ENCODE assay signal across 25 cellular contexts in the genomic region with DNA sequence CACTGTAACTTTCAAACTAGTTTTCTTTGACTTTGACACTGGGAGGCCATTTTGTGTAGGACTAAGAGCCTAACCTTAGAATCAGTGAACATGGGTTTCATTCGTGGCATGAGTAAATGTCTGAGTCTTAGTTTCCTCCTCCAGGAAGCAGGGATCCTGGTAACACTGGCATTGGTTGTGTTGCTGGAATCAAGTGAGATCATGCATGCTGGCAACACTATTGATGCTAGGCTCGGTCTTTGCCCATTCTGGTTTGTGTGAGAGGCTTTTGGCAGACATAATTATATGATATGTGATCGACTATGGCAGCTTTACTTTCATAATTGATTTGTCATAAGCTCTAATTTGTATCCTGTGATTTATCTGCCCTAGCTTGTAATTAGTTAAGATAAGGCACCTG. TPM values are rescaled to one million over a fixed set of nuclear protein-coding genes. Genes with fewer than 3 reads are reported as not detected.
A peak's percentile ranks its signal among the peaks of the same experiment; 100 is the strongest.
DNase-seq lines count a peak whose midpoint lies in the region; ATAC-seq and TF ChIP-seq lines count a peak whose summit lies in the region.
"Had no signal": no experiment of that assay in that cellular context is flagged by ENCODE, and none has a peak within 500 bp of the region (broad histone marks: within the 10 kb centered on the region; RNA-seq: fewer than 3 reads in every experiment).

No MANE protein-coding gene starts in this region.

- no peaks in the 10 kb centered on the region for H3K36me3 ChIP-seq in Loucy (ENCODE audit: insufficient read depth, low read length)
- H3K36me3 ChIP-seq in fibroblast of lung (ENCODE audit: control insufficient read depth, insufficient read depth, low read length) = no peaks in the 10 kb centered on the region
- H3K36me3 ChIP-seq in thyroid gland = no peaks in the 10 kb centered on the region
- H3K36me3 ChIP-seq: lower lobe of right lung, WERI-Rb-1 had no signal

- CTCF ChIA-PET in Calu3 (lab: Charles Lee) = no interaction called here

- no peaks in the 10 kb centered on the region for H3K27me3 ChIP-seq in Loucy (ENCODE audit: insufficient read depth, low read length, poor library complexity, severe bottlenecking)
- no peaks in the 10 kb centered on the region for H3K27me3 ChIP-seq in fibroblast of lung (ENCODE audit: control insufficient read depth, insufficient read depth, low read length)
- no peaks in the 10 kb centered on the region for H3K27me3 ChIP-seq in thyroid gland

- no peaks in the 10 kb centered on the region for H3K27me3 Mint-ChIP-seq in Calu3 (ENCODE audit: unreplicated experiment)
- H3K27me3 Mint-ChIP-seq: activated CD8-positive, alpha-beta T cell treated with anti-CD3 and anti-CD28 coated beads for 36 hours; activated naive CD8-positive, alpha-beta T cell; naive B cell had no signal

- H3K9me2 ChIP-seq in Loucy (replicated peaks; ENCODE audit: low read depth, low read length) = no peaks in the 10 kb centered on the region

- H3K4me3 Mint-ChIP-seq in Calu3 (ENCODE audit: low read depth, unreplicated experiment) = peak overlapping the region; percentile 36
- H3K4me3 Mint-ChIP-seq: activated CD8-positive, alpha-beta T cell treated with anti-CD3 and anti-CD28 coated beads for 36 hours; activated naive CD8-positive, alpha-beta T cell; naive B cell had no signal

- H3K4me3 ChIP-seq in Loucy (ENCODE audit: low read length, poor library complexity, severe bottlenecking) = peak overlapping the region; percentile 48
- no peak overlapping the region for H3K4me3 ChIP-seq in fibroblast of lung (replicated peaks in 1 of 4; ENCODE audit: control extremely low read depth in 1 of 4, insufficient read depth in 1 of 4, low read depth in 3 of 4, low read length in 4 of 4)
- no peak overlapping the region for H3K4me3 ChIP-seq in thyroid gland (replicated peaks in 1 of 3)
- H3K4me3 ChIP-seq: lower lobe of right lung, skin epidermis had no signal

- H3K36me3 Mint-ChIP-seq in Calu3 (ENCODE audit: insufficient read depth, unreplicated experiment) = no peaks in the 10 kb centered on the region
- H3K36me3 Mint-ChIP-seq: activated naive CD8-positive, alpha-beta T cell; naive B cell had no signal

- H2AFZ ChIP-seq in Loucy (ENCODE audit: low read length) = peak overlapping the region; percentile 62
- H2AFZ ChIP-seq in fibroblast of lung (ENCODE audit: low read length) = peak overlapping the region; percentile 50

- no peaks in the 10 kb centered on the region for H4K20me1 ChIP-seq in Loucy (ENCODE audit: insufficient read depth, low read length, poor library complexity, severe bottlenecking)
- H4K20me1 ChIP-seq in fibroblast of lung (ENCODE audit: control insufficient read depth, extremely low read depth, insufficient read depth, low read length) = no peaks in the 10 kb centered on the region

- peaks cover 19% of the 10 kb centered on the region for H3K4me1 ChIP-seq in Loucy (ENCODE audit: insufficient read depth, low read length, poor library complexity, severe bottlenecking)
- no peaks in the 10 kb centered on the region for H3K4me1 ChIP-seq in fibroblast of lung (ENCODE audit: control insufficient read depth, extremely low read depth, insufficient read depth, low read length)
- H3K4me1 ChIP-seq in thyroid gland = no peaks in the 10 kb centered on the region
- H3K4me1 ChIP-seq: lower lobe of right lung had no signal

- H3K27ac Mint-ChIP-seq in Calu3 (ENCODE audit: unreplicated experiment) = peak overlapping the region; percentile 75
- H3K27ac Mint-ChIP-seq: activated CD8-positive, alpha-beta T cell treated with anti-CD3 and anti-CD28 coated beads for 36 hours; activated naive CD8-positive, alpha-beta T cell had no signal

- H3K79me2 ChIP-seq in Loucy (ENCODE audit: insufficient read depth, low read length) (no peaks in the 10 kb centered on the region), fibroblast of lung (ENCODE audit: control insufficient read depth, insufficient read depth, low read length) (no peaks in the 10 kb centered on the region)

- no peaks in the 10 kb centered on the region for H3F3A ChIP-seq in Loucy (ENCODE audit: low read depth)

- no peak for ATAC-seq in GM18909 (IDR thresholded peaks at IDR 0.05; ENCODE audit: poor library complexity, unreplicated experiment)
- ATAC-seq: activated CD8-positive, alpha-beta T cell treated with anti-CD3 and anti-CD28 coated beads for 36 hours; lower lobe of right lung had no signal

- no peak for TF ChIP-seq POLR2A in thyroid gland (IDR thresholded peaks at IDR 0.05)

- intact Hi-C loops in Calu3 (cut with micrococcal nuclease; ENCODE audit: unreplicated experiment) = loop anchor here (5.0 kb wide), 1 partner anchor 71 kb away; no protein-coding TSS in a partner anchor
- intact Hi-C loops in thyroid gland (cut with DNase I) = no loop called here

- 90 to 98% methylated on average over 3 of the region's 3 CpGs for WGBS in thyroid gland, 2 donors

- peak overlapping the region; percentile 66 for H3K4me2 ChIP-seq in Loucy (ENCODE audit: low read depth, low read length, poor library complexity, severe bottlenecking)
- H3K4me2 ChIP-seq in fibroblast of lung (ENCODE audit: extremely low read depth, insufficient read depth, low read length) = no peak overlapping the region

- H3K9me3 Mint-ChIP-seq in Calu3 (ENCODE audit: low read depth, unreplicated experiment) = no peaks in the 10 kb centered on the region
- H3K9me3 Mint-ChIP-seq: activated CD8-positive, alpha-beta T cell treated with anti-CD3 and anti-CD28 coated beads for 36 hours; naive B cell had no signal

- H3K27ac ChIP-seq in fibroblast of lung (ENCODE audit: insufficient read depth, low read length) (no peak overlapping the region), thyroid gland (no peak overlapping the region)
- H3K27ac ChIP-seq: lower lobe of right lung, WERI-Rb-1 had no signal

- BruUV-seq in Calu3 (replicated peaks; lab: Mats Ljungman, UMichigan) = no TSS peak

- H3K9ac ChIP-seq in Loucy (ENCODE audit: low read depth, low read length, poor library complexity, severe bottlenecking) = no peak overlapping the region
- no peak overlapping the region for H3K9ac ChIP-seq in fibroblast of lung (ENCODE audit: insufficient read depth, low read length)

- no peaks in the 10 kb centered on the region for H3K9me3 ChIP-seq in Loucy (ENCODE audit: insufficient read depth, low read depth, low read length)
- H3K9me3 ChIP-seq in fibroblast of lung (ENCODE audit: control insufficient read depth, insufficient read depth, low read depth, low read length) = no peaks in the 10 kb centered on the region
- H3K9me3 ChIP-seq in thyroid gland = no peaks in the 10 kb centered on the region
- H3K9me3 ChIP-seq: lower lobe of right lung had no signal

- TF ChIP-seq CTCF in Calu3 (IDR thresholded peaks at IDR 0.05; ENCODE audit: unreplicated experiment) (no peak), Loucy (conservative IDR thresholded peaks at IDR 0.05; ENCODE audit: low read length) (no peak), fibroblast of lung (conservative IDR thresholded peaks at IDR 0.05 in 1 of 2, IDR thresholded peaks at IDR 0.05 in 1 of 2; ENCODE audit: low read depth in 1 of 2, low read length in 2 of 2) (no peak), thyroid gland (IDR thresholded peaks at IDR 0.05) (no peak)

- peak; percentile 18 for DNase-seq in Calu3
- DNase-seq in NCI-H2196 (lab: John Stamatoyannopoulos, UW; ENCODE audit: unreplicated experiment) = peak; percentile 36
- DNase-seq in fibroblast of lung (ENCODE audit: low read depth in 2 of 2) = no peak
- DNase-seq in thyroid gland = no peak
- DNase-seq in OCI-M2 (lab: John Stamatoyannopoulos, UW; ENCODE audit: unreplicated experiment) = no peak
- DNase-seq in SKM-1 (lab: John Stamatoyannopoulos, UW; ENCODE audit: unreplicated experiment) = no peak
- DNase-seq: activated CD8-positive, alpha-beta T cell treated with anti-CD3 and anti-CD28 coated beads for 36 hours; activated T-cell treated with anti-CD3 and anti-CD28 coated beads, Interleukin-2, amount 50 U/mL, for 48 hours; cortex of kidney; GF-D8; IMR-90; lower lobe of right lung; naive B cell; NCI-H82; posterior cingulate gyrus; stimulated activated CD4-positive, alpha-beta T cell treated with anti-CD3 and anti-CD28 coated beads, Interleukin-4, amount 100 ng/mL, for 4 hours; stimulated activated CD8-positive, alpha-beta memory T cell treated with anti-CD3 and anti-CD28 coated beads, Interleukin-4, amount 100 ng/mL, for 48 hours; substantia nigra; T-helper 1 cell; WERI-Rb-1 had no signal

- H3K4me1 Mint-ChIP-seq in Calu3 (ENCODE audit: low read depth, unreplicated experiment) = peaks cover 10% of the 10 kb centered on the region

RNA-seq across cellular contexts. Expression of gene PPP1R1C, which starts 12.4 kb away (rescaled TPM):
- total RNA-seq in Calu3 (2022) (2.0 and 2.7 TPM in 2 replicates), fibroblast of lung (0.50 and 0.77 TPM in 2 replicates), thyroid gland (1 to 10 TPM in 1 of 4 donors, under 1 TPM in 1, not detected in 2; 0.78 to 2.8 TPM)
- polyA plus RNA-seq in fibroblast of lung = 0.57 and 0.70 TPM in 2 replicates
- 0.60 and 0.92 TPM in 2 replicates for polyA plus RNA-seq in fibroblast of lung (2012)
- not detected in 2 replicates for polyA minus RNA-seq in fibroblast of lung (ENCODE audit: low replicate concordance)
- total RNA-seq: activated CD8-positive, alpha-beta T cell treated with anti-CD3 and anti-CD28 coated beads for 36 hours; endothelial cell of umbilical vein had no signal

Comparison
In these comparisons a context has a peak if more than half of its experiments do, and no peak if none do; other contexts are left out.
1. DNase-seq: peak in Calu3 (single experiment) and NCI-H2196 (single experiment); none in fibroblast of lung (0 of 2), thyroid gland (0 of 2), OCI-M2 (single experiment) and SKM-1 (single experiment).